10 cellular contexts compared by ENCODE assay signal in genomic region chr11:61973603-61974162, GRCh38. TPM values are rescaled to one million over a fixed set of nuclear protein-coding genes. Genes with fewer than 3 reads are reported as not detected.
A peak's percentile ranks its signal among the peaks of the same experiment; 100 is the strongest.
DNase-seq lines count a peak whose midpoint lies in the region; ATAC-seq and TF ChIP-seq lines count a peak whose summit lies in the region.
"Had no signal": no experiment of that assay in that cellular context is flagged by ENCODE, and none has a peak within 500 bp of the region (broad histone marks: within the 10 kb centered on the region; RNA-seq: fewer than 3 reads in every experiment).

No MANE protein-coding gene starts in this region.

- intact Hi-C loops in right cardiac atrium (cut with DNase I), result loop anchor here in 1 of 4 donors (10.0 kb wide), 1 partner anchor 51 kb away; no protein-coding TSS in a partner anchor
- intact Hi-C loops in spleen (cut with DNase I; ENCODE audit: low total_unique reads), result no loop called here

- in situ Hi-C loops in G401 (cut with HindIII; ENCODE audit: low sequenced_read_pairs), result no loop called here

- H3K4me3 ChIP-seq in right cardiac atrium (ENCODE audit: low read length) (no peak overlapping the region), spleen (no peak overlapping the region)

- H3K27ac ChIP-seq in right cardiac atrium (ENCODE audit: low read length) (peak overlapping the region; percentile 0), spleen (peak overlapping the region in 7 of 8 donors; percentile 94 to 100 (median 99))

- H3K9me3 ChIP-seq in right cardiac atrium (ENCODE audit: control insufficient read depth, low read length) (no peaks in the 10 kb centered on the region), spleen (no peaks in the 10 kb centered on the region)

- H3K36me3 ChIP-seq in spleen, result no peaks in the 10 kb centered on the region

- peaks cover 43% of the 10 kb centered on the region for H3K4me1 Mint-ChIP-seq in activated CD8-positive, alpha-beta T cell treated with anti-CD3 and anti-CD28 coated beads, Interleukin-2, amount 10 ng/mL, durations not matched to agents 7 days and 5 days (ENCODE audit: low read depth)

- H3K27me3 ChIP-seq in right cardiac atrium (ENCODE audit: control insufficient read depth, insufficient read depth), result no peaks in the 10 kb centered on the region
- no peaks in the 10 kb centered on the region for H3K27me3 ChIP-seq in spleen (replicated peaks in 1 of 7)

- no peak overlapping the region for H3K4me3 Mint-ChIP-seq in activated CD8-positive, alpha-beta T cell treated with anti-CD3 and anti-CD28 coated beads, Interleukin-2, amount 10 ng/mL, durations not matched to agents 7 days and 5 days

- no peaks in the 10 kb centered on the region for H3K9me3 Mint-ChIP-seq in activated CD8-positive, alpha-beta T cell treated with anti-CD3 and anti-CD28 coated beads, Interleukin-2, amount 10 ng/mL, durations not matched to agents 7 days and 5 days (ENCODE audit: insufficient read depth)

- DNase-seq in G401 (ENCODE audit: low spot score) (peak; percentile 13), right cardiac atrium (peak in 2 of 3 donors; percentile 69 to 82), spleen (peak; percentile 79), NCI-H774 (lab: John Stamatoyannopoulos, UW) (no peak), anterior cingulate cortex (lab: John Stamatoyannopoulos, UW) (no peak)
- DNase-seq in activated CD8-positive, alpha-beta T cell treated with anti-CD3 and anti-CD28 coated beads, Interleukin-2, amount 10 ng/mL, durations not matched to agents 7 days and 5 days, result no peak
- DNase-seq: retina, T-helper 9 cell had no signal

- H3K36me3 Mint-ChIP-seq in activated CD8-positive, alpha-beta T cell treated with anti-CD3 and anti-CD28 coated beads, Interleukin-2, amount 10 ng/mL, durations not matched to agents 7 days and 5 days (ENCODE audit: low read depth), result peaks cover 4% of the 10 kb centered on the region

- CTCF ChIA-PET in activated CD8-positive, alpha-beta T cell treated with anti-CD3 and anti-CD28 coated beads, Interleukin-2, amount 10 ng/mL, durations not matched to agents 7 days and 5 days (lab: Charles Lee), result interaction anchor here (1.2 to 10.6 kb wide), 6 partner anchors 26 to 145 kb away, joined by 3 to 100 read pairs (median 6); no protein-coding TSS in a partner anchor

- POLR2A ChIA-PET in activated CD8-positive, alpha-beta T cell treated with anti-CD3 and anti-CD28 coated beads, Interleukin-2, amount 10 ng/mL, durations not matched to agents 7 days and 5 days (lab: Charles Lee), result no interaction called here

- peak overlapping the region; percentile 56 for H3K27ac Mint-ChIP-seq in activated CD8-positive, alpha-beta T cell treated with anti-CD3 and anti-CD28 coated beads, Interleukin-2, amount 10 ng/mL, durations not matched to agents 7 days and 5 days

- H3K27me3 Mint-ChIP-seq in activated CD8-positive, alpha-beta T cell treated with anti-CD3 and anti-CD28 coated beads, Interleukin-2, amount 10 ng/mL, durations not matched to agents 7 days and 5 days (ENCODE audit: low read depth), result no peaks in the 10 kb centered on the region

- no peak for ATAC-seq in activated CD8-positive, alpha-beta T cell treated with anti-CD3 and anti-CD28 coated beads, Interleukin-2, amount 10 ng/mL, durations not matched to agents 7 days and 5 days
- ATAC-seq in right cardiac atrium (no peak), HG02840 (IDR thresholded peaks at IDR 0.05; ENCODE audit: low FRiP score, unreplicated experiment) (no peak), HG03342 (IDR thresholded peaks at IDR 0.05; ENCODE audit: unreplicated experiment) (no peak)

- no peak for TF ChIP-seq POLR2A in spleen (IDR thresholded peaks at IDR 0.05)

- 69% methylated on average over 6 of the region's 6 CpGs for WGBS in right cardiac atrium
- 72 to 90% (median 84%) methylated on average over 6 of the region's 6 CpGs for WGBS in spleen, 5 donors

- H3K4me1 ChIP-seq in right cardiac atrium (ENCODE audit: control insufficient read depth, insufficient read depth, low read length), result peaks cover 35% of the 10 kb centered on the region
- peaks cover 49 to 98% (median 80%) of the 10 kb centered on the region in 6 donors for H3K4me1 ChIP-seq in spleen

- TF ChIP-seq CTCF in spleen (IDR thresholded peaks at IDR 0.05 in 8 of 11, conservative IDR thresholded peaks at IDR 0.05 in 3 of 11), result no peak

RNA-seq across cellular contexts. Expression of gene FTH1, which starts 6.2 kb away (rescaled TPM):
- total RNA-seq in G401 (2014; rRNA removed; shearing (Covaris generic)), result 588 and 699 TPM in 2 replicates
- 100 to 1,000 TPM; 709 to 727 TPM for total RNA-seq in activated CD8-positive, alpha-beta T cell treated with anti-CD3 and anti-CD28 coated beads, Interleukin-2, amount 10 ng/mL, durations not matched to agents 7 days and 5 days
- total RNA-seq in right cardiac atrium (1,000 to 10,000 TPM; 2,632 to 3,447 (median 3,097) TPM), spleen (1,000 to 10,000 TPM; 1,915 to 2,864 (median 2,469) TPM)
- polyA plus RNA-seq in right cardiac atrium (3,090 TPM), spleen (1,000 to 10,000 TPM; 2,005 to 3,321 (median 2,533) TPM)

RNA-seq across cellular contexts. Expression of gene BEST1, which starts 23.5 kb away (rescaled TPM):
- 0.10 and 0.18 TPM in 2 replicates for total RNA-seq in G401 (2014; rRNA removed; shearing (Covaris generic))
- total RNA-seq in activated CD8-positive, alpha-beta T cell treated with anti-CD3 and anti-CD28 coated beads, Interleukin-2, amount 10 ng/mL, durations not matched to agents 7 days and 5 days, result not detected
- 1 to 10 TPM; 2.9 to 4.6 (median 3.2) TPM for total RNA-seq in right cardiac atrium
- polyA plus RNA-seq in right cardiac atrium, result 4.6 TPM
- 10 to 100 TPM in 5 of 7 donors, 1 to 10 TPM in 2; 6.8 to 20.4 (median 12.3) TPM for total RNA-seq in spleen
- 1 to 10 TPM; 2.6 to 4.3 (median 3.0) TPM for polyA plus RNA-seq in spleen

RNA-seq across cellular contexts. Expression of gene RAB3IL1, which starts 56.3 kb away (rescaled TPM):
- total RNA-seq in G401 (2014; rRNA removed; shearing (Covaris generic)), result 12.4 and 19.0 TPM in 2 replicates
- total RNA-seq in activated CD8-positive, alpha-beta T cell treated with anti-CD3 and anti-CD28 coated beads, Interleukin-2, amount 10 ng/mL, durations not matched to agents 7 days and 5 days, result not detected
- total RNA-seq in right cardiac atrium (10 to 100 TPM; 12.0 to 18.9 (median 14.9) TPM), spleen (10 to 100 TPM; 34.3 to 57.1 (median 39.5) TPM)
- polyA plus RNA-seq in right cardiac atrium (9.7 TPM), spleen (10 to 100 TPM in 2 of 3 donors, 1 to 10 TPM in 1; 6.5 to 17.6 (median 14.1) TPM)

Comparison
In these comparisons a context has a peak if more than half of its experiments do, and no peak if none do; other contexts are left out.
1. DNase-seq: peak in G401 (single experiment), right cardiac atrium (2 of 3) and spleen (single experiment); none in activated CD8-positive, alpha-beta T cell treated with anti-CD3 and anti-CD28 coated beads, Interleukin-2, amount 10 ng/mL, durations not matched to agents 7 days and 5 days (single experiment), NCI-H774 (single experiment) and anterior cingulate cortex (0 of 58).
2. RNA of gene RAB3IL1, which starts 56.3 kb away (total RNA-seq): 34.3 to 57.1 TPM in spleen, 12.0 to 18.9 TPM in right cardiac atrium and 12.4 to 19.0 TPM in G401; not detected in activated CD8-positive, alpha-beta T cell treated with anti-CD3 and anti-CD28 coated beads, Interleukin-2, amount 10 ng/mL, durations not matched to agents 7 days and 5 days; every median in the first group is over 10 times any median in the second.